Comparison of ENCODE assay signal across 19 cellular contexts in genomic region chr7:37833818-37834146, GRCh38. TPM values are rescaled to one million over a fixed set of nuclear protein-coding genes. Genes with fewer than 3 reads are reported as not detected.
A peak's percentile ranks its signal among the peaks of the same experiment; 100 is the strongest.
DNase-seq lines count a peak whose midpoint lies in the region; ATAC-seq and TF ChIP-seq lines count a peak whose summit lies in the region.
"Had no signal": no experiment of that assay in that cellular context is flagged by ENCODE, and none has a peak within 500 bp of the region (broad histone marks: within the 10 kb centered on the region; RNA-seq: fewer than 3 reads in every experiment).

No MANE protein-coding gene starts in this region.

- H3K36me3 ChIP-seq in DND-41 (ENCODE audit: insufficient read depth, low read length): no peaks in the 10 kb centered on the region
- H3K36me3 ChIP-seq in RWPE2 (ENCODE audit: low read depth): no peaks in the 10 kb centered on the region
- H3K36me3 ChIP-seq in testis (ENCODE audit: low read depth, missing control alignments): no peaks in the 10 kb centered on the region
- H3K36me3 ChIP-seq in gastroesophageal sphincter: no peaks in the 10 kb centered on the region
- H3K36me3 ChIP-seq: adrenal gland, gastrocnemius medialis, transverse colon had no signal

- H3K9me3 Mint-ChIP-seq in endothelial cell (ENCODE audit: unreplicated experiment): no peaks in the 10 kb centered on the region
- H3K9me3 Mint-ChIP-seq in stimulated activated memory B cell treated with anti-CD40 and anti-IgM and Interleukin-4, amounts not matched to agents 10 μg/mL and 1 μg/mL and 100 μg/mL, for 72 hours: no peaks in the 10 kb centered on the region
- H3K9me3 Mint-ChIP-seq: activated T-helper 2 cell treated with anti-CD3 and anti-CD28 coated beads, Interferon-gamma antibody, Interleukin-2, Interleukin-4, amounts not matched to agents 10 μg/mL and 5 μg/mL and 100 μg/mL, durations not matched to agents 14 hours and 24 hours and 36 hours; naive thymus-derived CD8-positive, alpha-beta T cell had no signal

- H3K4me3 ChIP-seq in DND-41 (ENCODE audit: low read depth in 1 of 2, low read length in 2 of 2): no peak overlapping the region
- H3K4me3 ChIP-seq in RWPE2 (ENCODE audit: severe bottlenecking): no peak overlapping the region
- peak overlapping the region in 1 of 2 donors; percentile 56 for H3K4me3 ChIP-seq in testis
- peak overlapping the region in 1 of 2 donors; percentile 38 for H3K4me3 ChIP-seq in gastroesophageal sphincter

- no peak overlapping the region for H3K27ac Mint-ChIP-seq in endothelial cell (ENCODE audit: unreplicated experiment)
- H3K27ac Mint-ChIP-seq in stimulated activated memory B cell treated with anti-CD40 and anti-IgM and Interleukin-4, amounts not matched to agents 10 μg/mL and 1 μg/mL and 100 μg/mL, for 72 hours: peak overlapping the region; percentile 70
- H3K27ac Mint-ChIP-seq: activated T-helper 2 cell treated with anti-CD3 and anti-CD28 coated beads, Interferon-gamma antibody, Interleukin-2, Interleukin-4, amounts not matched to agents 10 μg/mL and 5 μg/mL and 100 μg/mL, durations not matched to agents 14 hours and 24 hours and 36 hours had no signal

- H3K9ac ChIP-seq in DND-41 (ENCODE audit: low read depth, low read length): no peak overlapping the region

- DNase-seq in DND-41: no peak
- no peak for DNase-seq in RWPE2 (ENCODE audit: low spot score)
- DNase-seq in endothelial cell (ENCODE audit: low spot score): no peak
- DNase-seq in testis: no peak
- no peak for DNase-seq in activated CD8-positive, alpha-beta memory T cell treated with anti-CD3 and anti-CD28 coated beads for 24 hours
- DNase-seq: SIG-M5 had no signal

- TF ChIP-seq CTCF in DND-41 (IDR thresholded peaks at IDR 0.05; ENCODE audit: borderline replicate concordance, extremely low read depth, low read length, poor library complexity, severe bottlenecking) (no peak), RWPE2 (IDR thresholded peaks at IDR 0.05; ENCODE audit: poor library complexity, severe bottlenecking) (peak; percentile 69), endothelial cell (IDR thresholded peaks at IDR 0.05; ENCODE audit: unreplicated experiment) (peak; percentile 32), testis (IDR thresholded peaks at IDR 0.05) (no peak), gastroesophageal sphincter (IDR thresholded peaks at IDR 0.05) (no peak)

- H3K79me2 ChIP-seq in DND-41 (ENCODE audit: insufficient read depth, low read length): no peaks in the 10 kb centered on the region

- no peak for ATAC-seq in DND-41 (ENCODE audit: insufficient read depth, low read depth)
- ATAC-seq in RWPE2 (ENCODE audit: low read depth): no peak
- no peak for ATAC-seq in stimulated activated memory B cell treated with anti-CD40 and anti-IgM and Interleukin-4, amounts not matched to agents 10 μg/mL and 1 μg/mL and 100 μg/mL, for 72 hours
- no peak for ATAC-seq in gastroesophageal sphincter
- ATAC-seq: gastrocnemius medialis; stimulated activated naive CD8-positive, alpha-beta T cell treated with anti-CD3 and anti-CD28 coated beads, Interleukin-15, Interleukin-2, amounts not matched to agents 100 U/mL and 50 U/mL, for 24 hours had no signal

- TF ChIP-seq EP300 in gastroesophageal sphincter (IDR thresholded peaks at IDR 0.05): no peak

- peaks cover 2% of the 10 kb centered on the region for H3K27me3 ChIP-seq in DND-41 (ENCODE audit: insufficient read depth, low read length, poor library complexity)
- H3K27me3 ChIP-seq in RWPE2 (ENCODE audit: insufficient read depth, poor library complexity, severe bottlenecking): no peaks in the 10 kb centered on the region
- H3K27me3 ChIP-seq in testis: no peaks in the 10 kb centered on the region
- no peaks in the 10 kb centered on the region for H3K27me3 ChIP-seq in gastroesophageal sphincter
- H3K27me3 ChIP-seq: adrenal gland, gastrocnemius medialis, transverse colon had no signal

- no peaks in the 10 kb centered on the region for H3K4me1 Mint-ChIP-seq in endothelial cell (ENCODE audit: unreplicated experiment)
- H3K4me1 Mint-ChIP-seq in stimulated activated memory B cell treated with anti-CD40 and anti-IgM and Interleukin-4, amounts not matched to agents 10 μg/mL and 1 μg/mL and 100 μg/mL, for 72 hours: peaks cover 16% of the 10 kb centered on the region

- peaks cover 4% of the 10 kb centered on the region; the same call in 1 of the 2 replicates for H3K4me1 ChIP-seq in DND-41 (ENCODE audit: insufficient read depth, low read length)
- no peaks in the 10 kb centered on the region for H3K4me1 ChIP-seq in RWPE2 (ENCODE audit: insufficient read depth, poor library complexity, severe bottlenecking)
- peaks cover 5% of the 10 kb centered on the region for H3K4me1 ChIP-seq in testis
- peaks cover 0 to 12% (median 0%) of the 10 kb centered on the region in 3 donors for H3K4me1 ChIP-seq in gastroesophageal sphincter
- H3K4me1 ChIP-seq: adrenal gland, gastrocnemius medialis, psoas muscle had no signal

- no peaks in the 10 kb centered on the region for H3K27me3 Mint-ChIP-seq in endothelial cell (ENCODE audit: unreplicated experiment)
- H3K27me3 Mint-ChIP-seq in stimulated activated memory B cell treated with anti-CD40 and anti-IgM and Interleukin-4, amounts not matched to agents 10 μg/mL and 1 μg/mL and 100 μg/mL, for 72 hours: peaks cover 4% of the 10 kb centered on the region

- no peaks in the 10 kb centered on the region for H3K9me3 ChIP-seq in DND-41 (ENCODE audit: insufficient read depth, low read length, severe bottlenecking)
- no peaks in the 10 kb centered on the region for H3K9me3 ChIP-seq in RWPE2 (ENCODE audit: severe bottlenecking)
- no peaks in the 10 kb centered on the region for H3K9me3 ChIP-seq in testis
- no peaks in the 10 kb centered on the region for H3K9me3 ChIP-seq in gastroesophageal sphincter
- H3K9me3 ChIP-seq: adrenal gland, gastrocnemius medialis, psoas muscle, transverse colon had no signal

- no peak overlapping the region for H3K4me3 Mint-ChIP-seq in endothelial cell (ENCODE audit: unreplicated experiment)
- H3K4me3 Mint-ChIP-seq in stimulated activated memory B cell treated with anti-CD40 and anti-IgM and Interleukin-4, amounts not matched to agents 10 μg/mL and 1 μg/mL and 100 μg/mL, for 72 hours: no peak overlapping the region

- WGBS in testis, 2 donors: 16 to 23% methylated on average over 3 of the region's 3 CpGs
- WGBS in gastroesophageal sphincter (ENCODE audit: low coverage in 1 of 2), 2 donors: 26 to 29% methylated on average over 3 of the region's 3 CpGs

- H2AFZ ChIP-seq in DND-41 (ENCODE audit: low read depth, low read length): no peak overlapping the region

- no peak for TF ChIP-seq POLR2A in testis (IDR thresholded peaks at IDR 0.05)
- TF ChIP-seq POLR2A in gastroesophageal sphincter (IDR thresholded peaks at IDR 0.05): no peak

- H3K27ac ChIP-seq in DND-41 (ENCODE audit: low read length): no peak overlapping the region
- no peak overlapping the region for H3K27ac ChIP-seq in RWPE2 (ENCODE audit: poor library complexity, severe bottlenecking)
- H3K27ac ChIP-seq in testis: no peak overlapping the region
- H3K27ac ChIP-seq in gastroesophageal sphincter: no peak overlapping the region
- H3K27ac ChIP-seq: adrenal gland, gastrocnemius medialis, psoas muscle, transverse colon had no signal

- no peaks in the 10 kb centered on the region for H4K20me1 ChIP-seq in DND-41 (ENCODE audit: insufficient read depth, low read length)

- intact Hi-C loops in testis (cut with DNase I; ENCODE audit: low total_unique reads): no loop called here

- no peaks in the 10 kb centered on the region for H3K36me3 Mint-ChIP-seq in endothelial cell (ENCODE audit: low read depth, unreplicated experiment)
- H3K36me3 Mint-ChIP-seq in stimulated activated memory B cell treated with anti-CD40 and anti-IgM and Interleukin-4, amounts not matched to agents 10 μg/mL and 1 μg/mL and 100 μg/mL, for 72 hours: no peaks in the 10 kb centered on the region
- H3K36me3 Mint-ChIP-seq: naive thymus-derived CD8-positive, alpha-beta T cell had no signal

- H3K4me2 ChIP-seq in DND-41 (ENCODE audit: insufficient read depth, low read length): peak overlapping the region; percentile 54; the same call in 1 of the 2 replicates

RNA-seq across cellular contexts. Expression of gene NME8, which starts 14.6 kb away (rescaled TPM):
- total RNA-seq in endothelial cell (ENCODE audit: unreplicated experiment) (not detected), testis (1 to 10 TPM; 1.7 to 5.8 TPM), gastroesophageal sphincter (1 to 10 TPM in 1 of 4 donors, not detected in 3; 2.8 TPM)
- polyA plus RNA-seq in testis (ENCODE audit: insufficient read depth, low read depth, low replicate concordance): 25.3 TPM
- total RNA-seq: activated T-helper 2 cell treated with anti-CD3 and anti-CD28 coated beads, Interferon-gamma antibody, Interleukin-2, Interleukin-4, amounts not matched to agents 10 μg/mL and 5 μg/mL and 100 μg/mL, durations not matched to agents 14 hours and 24 hours and 36 hours; adrenal gland; bronchial epithelial cell; dermis microvascular lymphatic vessel endothelial cell; gastrocnemius medialis; M059J; naive thymus-derived CD8-positive, alpha-beta T cell; psoas muscle; T-helper 1 cell treated with Interleukin-12 subunit alpha and Interleukin-12 subunit beta and Interleukin-4 antibody, amounts not matched to agents 30 ng/mL and 1 ng/mL, for 36 hours; transverse colon had no signal
- polyA plus RNA-seq: naive thymus-derived CD8-positive, alpha-beta T cell; psoas muscle had no signal

Comparison
In these comparisons a context has a peak if more than half of its experiments do, and no peak if none do; other contexts are left out.
1. CTCF ChIP-seq: peak in RWPE2 (single experiment) and endothelial cell (single experiment); none in DND-41 (single experiment), testis (0 of 3) and gastroesophageal sphincter (0 of 4).